Comparison of ENCODE assay signal across 8 cellular contexts in genomic region chr2:156342252-156343095, GRCh38. TPM values are rescaled to one million over a fixed set of nuclear protein-coding genes. Genes with fewer than 3 reads are reported as not detected.
DNase-seq lines count a peak whose midpoint lies in the region; ATAC-seq and TF ChIP-seq lines count a peak whose summit lies in the region.

No MANE protein-coding gene starts in this region.

- TF ChIP-seq CTCF in right lobe of liver (IDR thresholded peaks at IDR 0.05), result no peak

- DNase-seq in Ammon's horn (ENCODE audit: low spot score) (peak; percentile 93), NCI-H510A treated with DMSO at 0.1 percent for 48 hours (lab: John Stamatoyannopoulos, UW) (peak; percentile 36), dermis blood vessel endothelial cell (peak; percentile 94), right lobe of liver (peak; percentile 96 to 97 (median 96))
- peak; percentile 68 to 84 for DNase-seq in activated CD4-positive, alpha-beta T cell treated with anti-CD3 and anti-CD28 coated beads, Interleukin-2, amount 50 U/mL, for 24 hours (ENCODE audit: low read depth in 1 of 2, low spot score in 1 of 2)
- peak; percentile 82 for DNase-seq in stimulated activated CD4-positive, alpha-beta T cell treated with anti-CD3 and anti-CD28 coated beads, Interleukin-4, amount 100 ng/mL, for 1 hour

- H3K4me3 ChIP-seq in right lobe of liver, result peak overlapping the region; percentile 76 to 86 (median 76)

- H3K27ac ChIP-seq in right lobe of liver, result peak overlapping the region; percentile 100

- no peaks in the 10 kb centered on the region for H3K27me3 ChIP-seq in right lobe of liver

- WGBS in right lobe of liver (ENCODE audit: insufficient coverage, low coverage, low lambda C conversion rate, missing lambda C conversion rate), result 0% methylated on average over 19 of the region's 86 CpGs

- peak; percentile 38 for ATAC-seq in HG03378 (IDR thresholded peaks at IDR 0.05; ENCODE audit: unreplicated experiment)
- ATAC-seq in right lobe of liver, result peak; percentile 79 to 88 (median 87)

- no peaks in the 10 kb centered on the region for H3K36me3 ChIP-seq in right lobe of liver

- H3K9me3 ChIP-seq in right lobe of liver, result no peaks in the 10 kb centered on the region

- TF ChIP-seq POLR2A in GM19193 (IDR thresholded peaks at IDR 0.05; ENCODE audit: extremely low read depth, insufficient read depth, insufficient read length) (peak; percentile 83), right lobe of liver (IDR thresholded peaks at IDR 0.05) (peak; percentile 87)

- peaks cover 0 to 12% (median 0%) of the 10 kb centered on the region in 4 donors for H3K4me1 ChIP-seq in right lobe of liver

- intact Hi-C loops in right lobe of liver (cut with DNase I), result no loop called here

RNA-seq across cellular contexts. Expression of gene NR4A2, which starts 10.0 kb away (rescaled TPM):
- total RNA-seq in dermis blood vessel endothelial cell, result 0.14 and 0.17 TPM in 2 replicates
- 1 to 10 TPM in 5 of 6 experiments, under 1 TPM in 1; 0.51 to 1.8 (median 1.2) TPM for total RNA-seq in right lobe of liver

Comparison
In these comparisons a context has a peak if more than half of its experiments do, and no peak if none do; other contexts are left out.
1. Peak in every context shown above with its lines: DNase-seq, ATAC-seq, H3K4me3 ChIP-seq and H3K27ac ChIP-seq.
2. DNase-seq: peak in every context shown above with its lines; median percentile 96 in right lobe of liver; 94 in dermis blood vessel endothelial cell; 93 in Ammon's horn; 82 in stimulated activated CD4-positive, alpha-beta T cell treated with anti-CD3 and anti-CD28 coated beads, Interleukin-4, amount 100 ng/mL, for 1 hour; 76 in activated CD4-positive, alpha-beta T cell treated with anti-CD3 and anti-CD28 coated beads, Interleukin-2, amount 50 U/mL, for 24 hours; 36 in NCI-H510A treated with DMSO at 0.1 percent for 48 hours.